Comparison of ENCODE assay signal across 23 cellular contexts in the genomic region with DNA sequence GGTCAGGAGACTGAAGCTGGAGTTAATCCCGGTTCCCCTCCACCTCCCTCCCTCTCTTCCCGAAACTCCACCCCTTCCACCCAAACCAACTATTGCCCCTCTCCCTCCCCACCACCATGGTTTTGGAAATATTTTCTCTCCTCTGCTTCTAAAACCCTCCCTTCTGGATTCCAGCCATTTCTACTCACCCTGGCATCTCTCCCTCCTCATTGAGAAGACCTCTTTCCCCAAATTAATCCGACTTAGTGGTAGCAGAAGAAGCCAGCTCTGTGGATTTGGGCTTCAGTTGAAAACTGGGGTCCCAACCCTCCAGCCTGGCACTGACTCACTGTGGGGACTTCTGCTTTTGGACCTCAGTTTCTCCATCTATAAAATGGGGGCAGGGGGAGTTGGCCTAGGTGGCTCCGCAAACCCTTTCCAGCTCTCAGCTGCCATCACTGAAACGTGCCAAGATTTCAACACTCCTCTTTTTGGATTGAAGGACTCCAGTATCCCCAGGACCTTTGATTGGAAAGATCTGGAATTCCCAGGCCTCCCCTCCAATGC. TPM values are rescaled to one million over a fixed set of nuclear protein-coding genes. Genes with fewer than 3 reads are reported as not detected.
DNase-seq lines count a peak whose midpoint lies in the region; ATAC-seq, FAIRE-seq and TF ChIP-seq lines count a peak whose summit lies in the region.
"Had no signal": no experiment of that assay in that cellular context is flagged by ENCODE, and none has a peak within 500 bp of the region (broad histone marks: within the 10 kb centered on the region; RNA-seq: fewer than 3 reads in every experiment).

No MANE protein-coding gene starts in this region.

- H4K20me1 ChIP-seq in HepG2 (ENCODE audit: insufficient read depth, low read length), result no peaks in the 10 kb centered on the region

- H3K27me3 Mint-ChIP-seq in CD14-positive monocyte (ENCODE audit: low read depth in 3 of 3), result peaks cover 82 to 90% (median 86%) of the 10 kb centered on the region in 3 donors

- H3K9ac ChIP-seq in HepG2 (ENCODE audit: insufficient read depth, low read depth, low read length) (no peak overlapping the region), parathyroid adenoma (no peak overlapping the region)

- no peak overlapping the region for H2AFZ ChIP-seq in HepG2 (ENCODE audit: low read length)
- no peak overlapping the region for H2AFZ ChIP-seq in parathyroid adenoma

- TF ChIP-seq CTCF in HepG2 (CRISPR knock-in tag; IDR thresholded peaks at IDR 0.05) (no peak), right lobe of liver (IDR thresholded peaks at IDR 0.05) (no peak), esophagus squamous epithelium (IDR thresholded peaks at IDR 0.05) (no peak), parathyroid adenoma (IDR thresholded peaks at IDR 0.05) (no peak), CD14-positive monocyte (IDR thresholded peaks at IDR 0.05) (no peak)

- H3K36me3 ChIP-seq in HepG2 (replicated peaks in 1 of 2; ENCODE audit: control insufficient read depth in 1 of 2, insufficient read depth in 2 of 2, low read length in 2 of 2) (no peaks in the 10 kb centered on the region), right lobe of liver (no peaks in the 10 kb centered on the region), esophagus squamous epithelium (no peaks in the 10 kb centered on the region), parathyroid adenoma (ENCODE audit: control insufficient read depth, insufficient read depth, low read length) (no peaks in the 10 kb centered on the region)
- no peaks in the 10 kb centered on the region for H3K36me3 ChIP-seq in effector memory CD4-positive, alpha-beta T cell (ENCODE audit: control insufficient read depth, insufficient read depth, low read length)
- H3K36me3 ChIP-seq: colonic mucosa had no signal

- intact Hi-C loops in HepG2 (cut with micrococcal nuclease; ENCODE audit: unreplicated experiment) (no loop called here), right lobe of liver (cut with DNase I) (loop anchor here in 1 of 2 donors (5.0 kb wide), 1 partner anchor 42 kb away; no protein-coding TSS in a partner anchor), esophagus squamous epithelium (cut with DNase I) (no loop called here), CD14-positive monocyte (cut with micrococcal nuclease) (no loop called here)

- no peak for TF ChIP-seq POLR2A in HepG2 (IDR thresholded peaks at IDR 0.05; ENCODE audit: insufficient read depth in 1 of 2, low read depth in 2 of 2, low read length in 2 of 2)
- TF ChIP-seq POLR2A in right lobe of liver (IDR thresholded peaks at IDR 0.05), result no peak
- no peak for TF ChIP-seq POLR2A in esophagus squamous epithelium (IDR thresholded peaks at IDR 0.05)

- H3K27ac ChIP-seq in HepG2 (ENCODE audit: extremely low read length, insufficient read depth, low read length), result no peak overlapping the region
- H3K27ac ChIP-seq in right lobe of liver, result peak overlapping the region in 1 of 3 donors; percentile 70
- H3K27ac ChIP-seq in esophagus squamous epithelium, result peak overlapping the region; percentile 16 to 58 (median 55)
- peak overlapping the region; percentile 73 for H3K27ac ChIP-seq in parathyroid adenoma
- H3K27ac ChIP-seq in effector memory CD4-positive, alpha-beta T cell (ENCODE audit: insufficient read depth, low read length, poor library complexity, severe bottlenecking), result no peak overlapping the region
- H3K27ac ChIP-seq: colonic mucosa had no signal

- no peak overlapping the region for H3K4me2 ChIP-seq in HepG2 (ENCODE audit: low read depth, low read length)
- no peak overlapping the region for H3K4me2 ChIP-seq in parathyroid adenoma (ENCODE audit: low read length)

- no TSS peak for BruUV-seq in HepG2 (replicated peaks; lab: Mats Ljungman, UMichigan)

- no peak for TF ChIP-seq EP300 in HepG2 (IDR thresholded peaks at IDR 0.05; ENCODE audit: low read depth in 2 of 2, low read length in 2 of 2)
- TF ChIP-seq EP300 in HepG2 (CRISPR knock-in tag; IDR thresholded peaks at IDR 0.05; ENCODE audit: borderline replicate concordance), result no peak

- DNase-seq in HepG2 (ENCODE audit: low spot score) (no peak), right lobe of liver (no peak), esophagus squamous epithelium (lab: John Stamatoyannopoulos, UW) (no peak), CD14-positive monocyte (ENCODE audit: low spot score) (no peak), SW 1271 (lab: John Stamatoyannopoulos, UW) (no peak), globus pallidus (ENCODE audit: low spot score) (no peak)
- DNase-seq in effector memory CD4-positive, alpha-beta T cell, result no peak
- DNase-seq: ACHN; activated CD4-positive, alpha-beta memory T cell treated with anti-CD3 and anti-CD28 coated beads for 36 hours; activated naive CD4-positive, alpha-beta T cell treated with anti-CD3 and anti-CD28 coated beads for 36 hours; activated T-cell treated with anti-CD3 and anti-CD28 coated beads, Interleukin-2, amount 50 U/mL, for 1 hour; CD4-positive, CD25-positive, alpha-beta regulatory T cell; colonic mucosa; DMS53; foreskin melanocyte; NCI-H187; NCI-H2227 treated with DMSO at 0.1 percent for 48 hours; nucleus accumbens; stimulated activated CD4-positive, alpha-beta T cell treated with anti-CD3 and anti-CD28 coated beads, Interleukin-2, amount 100 ng/mL, for 24 hours; stimulated activated naive CD8-positive, alpha-beta T cell treated with anti-CD3 and anti-CD28 coated beads, Interleukin-15, amount 100 ng/mL, for 72 hours had no signal

- H3K4me3 Mint-ChIP-seq in CD14-positive monocyte, result peak overlapping the region in 1 of 2 donors; percentile 86
- H3K4me3 Mint-ChIP-seq: activated CD4-positive, alpha-beta memory T cell treated with anti-CD3 and anti-CD28 coated beads for 36 hours; activated naive CD4-positive, alpha-beta T cell treated with anti-CD3 and anti-CD28 coated beads for 36 hours; CD4-positive, CD25-positive, alpha-beta regulatory T cell had no signal

- in situ Hi-C loops in HepG2 (cut with HindIII; ENCODE audit: extremely low pct_ligation_motif_present, low pct_unique_long_range_greater_than_20kb), result no loop called here

- POLR2A ChIA-PET in HepG2 (lab: Yijun Ruan, JAX), result interaction anchor here (0.7 to 1.5 kb wide), 2 partner anchors 9 to 39 kb away, joined by 3 to 5 read pairs; no protein-coding TSS in a partner anchor

- no peak overlapping the region for H3K4me3 ChIP-seq in HepG2 (replicated peaks in 1 of 3; ENCODE audit: insufficient read depth in 1 of 3, low read depth in 2 of 3, low read length in 3 of 3)
- peak overlapping the region in 1 of 3 donors; percentile 7 for H3K4me3 ChIP-seq in right lobe of liver
- peak overlapping the region in 3 of 4 donors; percentile 39 to 56 (median 48) for H3K4me3 ChIP-seq in esophagus squamous epithelium
- peak overlapping the region; percentile 1 for H3K4me3 ChIP-seq in parathyroid adenoma (ENCODE audit: low read depth, low read length)
- H3K4me3 ChIP-seq in effector memory CD4-positive, alpha-beta T cell (ENCODE audit: insufficient read depth, low read depth, low read length, poor library complexity, severe bottlenecking), result no peak overlapping the region
- H3K4me3 ChIP-seq: colonic mucosa, GM12878 had no signal

- FAIRE-seq in HepG2 (lab: Jason Lieb, UNC), result no peak
- FAIRE-seq: GM12878 had no signal

- no peak overlapping the region for H3K27ac Mint-ChIP-seq in CD14-positive monocyte
- H3K27ac Mint-ChIP-seq: activated CD4-positive, alpha-beta memory T cell treated with anti-CD3 and anti-CD28 coated beads for 36 hours; activated naive CD4-positive, alpha-beta T cell treated with anti-CD3 and anti-CD28 coated beads for 36 hours had no signal

- no peaks in the 10 kb centered on the region for H3K79me2 ChIP-seq in HepG2 (ENCODE audit: insufficient read depth, low read length)
- no peaks in the 10 kb centered on the region for H3K79me2 ChIP-seq in parathyroid adenoma

- H3K9me3 ChIP-seq in HepG2 (ENCODE audit: low read length) (no peaks in the 10 kb centered on the region), right lobe of liver (no peaks in the 10 kb centered on the region), esophagus squamous epithelium (no peaks in the 10 kb centered on the region), parathyroid adenoma (ENCODE audit: control insufficient read depth, low read length) (no peaks in the 10 kb centered on the region)
- no peaks in the 10 kb centered on the region for H3K9me3 ChIP-seq in effector memory CD4-positive, alpha-beta T cell (ENCODE audit: control insufficient read depth, low read length)
- H3K9me3 ChIP-seq: colonic mucosa had no signal

- peaks cover 7 to 61% of the 10 kb centered on the region in 2 experiments for H3K27me3 ChIP-seq in HepG2 (ENCODE audit: control insufficient read depth in 1 of 2, insufficient read depth in 2 of 2, low read length in 2 of 2)
- H3K27me3 ChIP-seq in right lobe of liver, result no peaks in the 10 kb centered on the region
- peaks cover 6 to 87% (median 34%) of the 10 kb centered on the region in 4 donors for H3K27me3 ChIP-seq in esophagus squamous epithelium
- H3K27me3 ChIP-seq in parathyroid adenoma (ENCODE audit: control insufficient read depth, insufficient read depth, low read length), result peaks cover 3% of the 10 kb centered on the region
- H3K27me3 ChIP-seq in effector memory CD4-positive, alpha-beta T cell (replicated peaks; ENCODE audit: control insufficient read depth, insufficient read depth, low read length, poor library complexity, severe bottlenecking), result peaks cover 58% of the 10 kb centered on the region

- no peak for ATAC-seq in HepG2
- ATAC-seq in right lobe of liver, result no peak
- ATAC-seq: GM12878 had no signal

- peaks cover 42% of the 10 kb centered on the region for H3K4me1 Mint-ChIP-seq in CD14-positive monocyte

- no peaks in the 10 kb centered on the region for H3K4me1 ChIP-seq in HepG2 (ENCODE audit: insufficient read depth, low read length)
- H3K4me1 ChIP-seq in right lobe of liver, result no peaks in the 10 kb centered on the region
- H3K4me1 ChIP-seq in esophagus squamous epithelium, result peaks cover 4 to 50% (median 18%) of the 10 kb centered on the region in 3 donors
- no peaks in the 10 kb centered on the region for H3K4me1 ChIP-seq in parathyroid adenoma
- H3K4me1 ChIP-seq in effector memory CD4-positive, alpha-beta T cell (ENCODE audit: control insufficient read depth, insufficient read depth, low read length, poor library complexity, severe bottlenecking), result peaks cover 8% of the 10 kb centered on the region
- H3K4me1 ChIP-seq: colonic mucosa had no signal

- no peak for TF ChIP-seq RAD21 in HepG2 (CRISPR knock-in tag; IDR thresholded peaks at IDR 0.05)

- 26% methylated on average over 5 of the region's 5 CpGs for WGBS in HepG2 (ENCODE audit: low lambda C conversion rate)
- WGBS in right lobe of liver (ENCODE audit: insufficient coverage, low coverage, low lambda C conversion rate, missing lambda C conversion rate), result 46% methylated on average over 4 of the region's 5 CpGs
- 38 to 41% methylated on average over 5 of the region's 5 CpGs for WGBS in esophagus squamous epithelium, 2 donors

- peaks cover 0 to 26% (median 9%) of the 10 kb centered on the region in 7 donors for H3K9me3 Mint-ChIP-seq in CD14-positive monocyte
- H3K9me3 Mint-ChIP-seq: activated CD4-positive, alpha-beta memory T cell treated with anti-CD3 and anti-CD28 coated beads for 36 hours; activated naive CD4-positive, alpha-beta T cell treated with anti-CD3 and anti-CD28 coated beads for 36 hours; stimulated activated naive CD8-positive, alpha-beta T cell treated with anti-CD3 and anti-CD28 coated beads, Interleukin-15, amount 100 ng/mL, for 72 hours had no signal

- H3K36me3 Mint-ChIP-seq in CD14-positive monocyte, result peaks cover 0 to 16% of the 10 kb centered on the region in 2 donors

- CTCF ChIA-PET in HepG2 (lab: Yijun Ruan, JAX; ENCODE audit: low intra/inter-chr PET ratio, low total read pairs), result no interaction called here

RNA-seq across cellular contexts. Expression of a gene that starts 1.6 kb away (rescaled TPM):
- total RNA-seq in HepG2 (2016; rRNA removed; fragmentation: Illumina TruSeq; extraction: Trizol) (not detected in 2 replicates), right lobe of liver (1 to 10 TPM in 4 of 6 experiments, under 1 TPM in 2; 0.83 to 3.1 (median 1.3) TPM), esophagus squamous epithelium (1 to 10 TPM in 3 of 4 donors, under 1 TPM in 1; 0.76 to 1.4 (median 1.2) TPM)
- not detected in 2 replicates for total RNA-seq in HepG2 (2016; cell fraction: cytosol; rRNA removed; fragmentation: Illumina TruSeq; extraction: Trizol; ENCODE audit: low read depth)
- not detected in 2 replicates for total RNA-seq in HepG2 (2016; cell fraction: insoluble cytoplasmic fraction; rRNA removed; fragmentation: Illumina TruSeq; extraction: Trizol)
- total RNA-seq in HepG2 (2016; cell fraction: membrane; rRNA removed; fragmentation: Illumina TruSeq; extraction: Trizol), result not detected in 2 replicates
- total RNA-seq in HepG2 (2016; cell fraction: nucleus; rRNA removed; fragmentation: Illumina TruSeq; extraction: Trizol), result not detected in 2 replicates
- polyA plus RNA-seq in HepG2 (2011; rRNA removed) (0.15 TPM in 1 of 2 replicates, not detected in the other), CD14-positive monocyte (not detected)
- polyA plus RNA-seq in HepG2 (2011; cell fraction: cytosol; rRNA removed), result not detected in 2 replicates
- polyA plus RNA-seq in HepG2 (2011; cell fraction: nucleus; rRNA removed), result not detected in 2 replicates
- not detected in 2 replicates for polyA plus RNA-seq in HepG2 (2012)
- not detected in 2 replicates for polyA plus RNA-seq in HepG2 (2016; cell fraction: cytosol; fragmentation: Illumina TruSeq; extraction: Trizol; ENCODE audit: low read depth)
- not detected in 2 replicates for polyA plus RNA-seq in HepG2 (2016; cell fraction: insoluble cytoplasmic fraction; fragmentation: Illumina TruSeq; extraction: Trizol; ENCODE audit: low read depth)
- polyA plus RNA-seq in HepG2 (2016; cell fraction: membrane; fragmentation: Illumina TruSeq; extraction: Trizol; ENCODE audit: low read depth), result not detected in 2 replicates
- not detected in 2 replicates for polyA plus RNA-seq in HepG2 (2016; cell fraction: nucleus; fragmentation: Illumina TruSeq; extraction: Trizol; ENCODE audit: insufficient read depth, low read depth)
- polyA minus RNA-seq in HepG2 (2011; rRNA and poly(A)+ RNA removed; ENCODE audit: low replicate concordance), result 0.12 TPM in 1 of 2 replicates, not detected in the other
- polyA minus RNA-seq in HepG2 (2011; cell fraction: cytosol; rRNA and poly(A)+ RNA removed), result not detected in 2 replicates
- polyA minus RNA-seq in HepG2 (2011; cell fraction: nucleus; rRNA and poly(A)+ RNA removed), result not detected in 2 replicates
- total RNA-seq: activated CD4-positive, alpha-beta memory T cell treated with anti-CD3 and anti-CD28 coated beads for 36 hours; activated naive CD4-positive, alpha-beta T cell treated with anti-CD3 and anti-CD28 coated beads for 36 hours; CD4-positive, CD25-positive, alpha-beta regulatory T cell; GM12878; T-helper 1 cell treated with Interleukin-12 subunit alpha and Interleukin-12 subunit beta and Interleukin-4 antibody, amounts not matched to agents 30 ng/mL and 1 ng/mL, for 36 hours had no signal
- polyA plus RNA-seq: CD4-positive, CD25-positive, alpha-beta regulatory T cell; GM12878 had no signal

RNA-seq across cellular contexts. Expression of a gene that starts 15.8 kb away (rescaled TPM):
- total RNA-seq in HepG2 (2016; rRNA removed; fragmentation: Illumina TruSeq; extraction: Trizol) (7.8 and 8.3 TPM in 2 replicates), right lobe of liver (10 to 100 TPM in 2 of 6 experiments, 1 to 10 TPM in 4; 6.7 to 18.1 (median 8.1) TPM), esophagus squamous epithelium (10 to 100 TPM in 2 of 4 donors, 1 to 10 TPM in 2; 4.7 to 12.4 (median 10.1) TPM)
- total RNA-seq in HepG2 (2016; cell fraction: cytosol; rRNA removed; fragmentation: Illumina TruSeq; extraction: Trizol; ENCODE audit: low read depth), result 0.81 and 1.1 TPM in 2 replicates
- total RNA-seq in HepG2 (2016; cell fraction: insoluble cytoplasmic fraction; rRNA removed; fragmentation: Illumina TruSeq; extraction: Trizol), result 9.0 and 9.2 TPM in 2 replicates
- total RNA-seq in HepG2 (2016; cell fraction: membrane; rRNA removed; fragmentation: Illumina TruSeq; extraction: Trizol), result 3.3 and 3.4 TPM in 2 replicates
- total RNA-seq in HepG2 (2016; cell fraction: nucleus; rRNA removed; fragmentation: Illumina TruSeq; extraction: Trizol), result 3.2 and 4.2 TPM in 2 replicates
- polyA plus RNA-seq in HepG2 (2011; rRNA removed) (16.6 and 17.7 TPM in 2 replicates), CD14-positive monocyte (1 to 10 TPM; 4.4 to 6.9 TPM)
- 13.1 and 15.8 TPM in 2 replicates for polyA plus RNA-seq in HepG2 (2011; cell fraction: cytosol; rRNA removed)
- 7.5 and 8.6 TPM in 2 replicates for polyA plus RNA-seq in HepG2 (2011; cell fraction: nucleus; rRNA removed)
- polyA plus RNA-seq in HepG2 (2012), result 5.2 and 7.4 TPM in 2 replicates
- polyA plus RNA-seq in HepG2 (2016; cell fraction: cytosol; fragmentation: Illumina TruSeq; extraction: Trizol; ENCODE audit: low read depth), result 0.77 TPM in 2 replicates
- polyA plus RNA-seq in HepG2 (2016; cell fraction: insoluble cytoplasmic fraction; fragmentation: Illumina TruSeq; extraction: Trizol; ENCODE audit: low read depth), result 10.0 and 10.6 TPM in 2 replicates
- polyA plus RNA-seq in HepG2 (2016; cell fraction: membrane; fragmentation: Illumina TruSeq; extraction: Trizol; ENCODE audit: low read depth), result 1.6 and 2.3 TPM in 2 replicates
- polyA plus RNA-seq in HepG2 (2016; cell fraction: nucleus; fragmentation: Illumina TruSeq; extraction: Trizol; ENCODE audit: insufficient read depth, low read depth), result 7.8 and 8.0 TPM in 2 replicates
- polyA minus RNA-seq in HepG2 (2011; rRNA and poly(A)+ RNA removed; ENCODE audit: low replicate concordance), result 21.3 and 30.2 TPM in 2 replicates
- polyA minus RNA-seq in HepG2 (2011; cell fraction: cytosol; rRNA and poly(A)+ RNA removed), result 7.1 and 7.5 TPM in 2 replicates
- 2.6 and 3.0 TPM in 2 replicates for polyA minus RNA-seq in HepG2 (2011; cell fraction: nucleus; rRNA and poly(A)+ RNA removed)

RNA-seq across cellular contexts. Expression of a gene that starts 38.8 kb away (rescaled TPM):
- 7.3 and 7.6 TPM in 2 replicates for total RNA-seq in HepG2 (2016; rRNA removed; fragmentation: Illumina TruSeq; extraction: Trizol)
- total RNA-seq in HepG2 (2016; cell fraction: cytosol; rRNA removed; fragmentation: Illumina TruSeq; extraction: Trizol; ENCODE audit: low read depth), result 1.6 and 3.5 TPM in 2 replicates
- 4.2 and 9.1 TPM in 2 replicates for total RNA-seq in HepG2 (2016; cell fraction: insoluble cytoplasmic fraction; rRNA removed; fragmentation: Illumina TruSeq; extraction: Trizol)
- 2.2 and 3.2 TPM in 2 replicates for total RNA-seq in HepG2 (2016; cell fraction: membrane; rRNA removed; fragmentation: Illumina TruSeq; extraction: Trizol)
- total RNA-seq in HepG2 (2016; cell fraction: nucleus; rRNA removed; fragmentation: Illumina TruSeq; extraction: Trizol), result 8.8 and 13.4 TPM in 2 replicates
- polyA plus RNA-seq in HepG2 (2011; rRNA removed), result 12.9 and 16.6 TPM in 2 replicates
- 7.9 and 8.5 TPM in 2 replicates for polyA plus RNA-seq in HepG2 (2011; cell fraction: cytosol; rRNA removed)
- 74.5 and 101 TPM in 2 replicates for polyA plus RNA-seq in HepG2 (2011; cell fraction: nucleus; rRNA removed)
- polyA plus RNA-seq in HepG2 (2012), result 10.9 and 17.5 TPM in 2 replicates
- 0.88 and 1.0 TPM in 2 replicates for polyA plus RNA-seq in HepG2 (2016; cell fraction: cytosol; fragmentation: Illumina TruSeq; extraction: Trizol; ENCODE audit: low read depth)
- polyA plus RNA-seq in HepG2 (2016; cell fraction: insoluble cytoplasmic fraction; fragmentation: Illumina TruSeq; extraction: Trizol; ENCODE audit: low read depth), result 3.1 and 4.1 TPM in 2 replicates
- polyA plus RNA-seq in HepG2 (2016; cell fraction: membrane; fragmentation: Illumina TruSeq; extraction: Trizol; ENCODE audit: low read depth), result 1.2 and 3.4 TPM in 2 replicates
- polyA plus RNA-seq in HepG2 (2016; cell fraction: nucleus; fragmentation: Illumina TruSeq; extraction: Trizol; ENCODE audit: insufficient read depth, low read depth), result 25.5 and 27.6 TPM in 2 replicates
- polyA minus RNA-seq in HepG2 (2011; rRNA and poly(A)+ RNA removed; ENCODE audit: low replicate concordance), result 40.9 and 76.3 TPM in 2 replicates
- polyA minus RNA-seq in HepG2 (2011; cell fraction: cytosol; rRNA and poly(A)+ RNA removed), result 13.7 and 15.5 TPM in 2 replicates
- polyA minus RNA-seq in HepG2 (2011; cell fraction: nucleus; rRNA and poly(A)+ RNA removed), result 15.0 and 16.1 TPM in 2 replicates
- total RNA-seq in right lobe of liver, result 10 to 100 TPM; 12.6 to 19.7 (median 13.8) TPM
- total RNA-seq in esophagus squamous epithelium, result 100 to 1,000 TPM in 1 of 4 donors, 10 to 100 TPM in 3; 38.6 to 617 (median 58.3) TPM
- polyA plus RNA-seq in CD14-positive monocyte, result 10 to 100 TPM; 10.3 to 11.9 TPM

Comparison
In these comparisons a context has a peak if more than half of its experiments do, and no peak if none do; other contexts are left out.
1. H3K27ac ChIP-seq: peak in esophagus squamous epithelium (4 of 4) and parathyroid adenoma (single experiment); none in HepG2 (single experiment) and effector memory CD4-positive, alpha-beta T cell (single experiment).
2. H3K4me3 ChIP-seq: peak in esophagus squamous epithelium (3 of 4) and parathyroid adenoma (single experiment); none in HepG2 (0 of 3) and effector memory CD4-positive, alpha-beta T cell (single experiment).